ENCODE assay signal across 7 cellular contexts in the genomic region with DNA sequence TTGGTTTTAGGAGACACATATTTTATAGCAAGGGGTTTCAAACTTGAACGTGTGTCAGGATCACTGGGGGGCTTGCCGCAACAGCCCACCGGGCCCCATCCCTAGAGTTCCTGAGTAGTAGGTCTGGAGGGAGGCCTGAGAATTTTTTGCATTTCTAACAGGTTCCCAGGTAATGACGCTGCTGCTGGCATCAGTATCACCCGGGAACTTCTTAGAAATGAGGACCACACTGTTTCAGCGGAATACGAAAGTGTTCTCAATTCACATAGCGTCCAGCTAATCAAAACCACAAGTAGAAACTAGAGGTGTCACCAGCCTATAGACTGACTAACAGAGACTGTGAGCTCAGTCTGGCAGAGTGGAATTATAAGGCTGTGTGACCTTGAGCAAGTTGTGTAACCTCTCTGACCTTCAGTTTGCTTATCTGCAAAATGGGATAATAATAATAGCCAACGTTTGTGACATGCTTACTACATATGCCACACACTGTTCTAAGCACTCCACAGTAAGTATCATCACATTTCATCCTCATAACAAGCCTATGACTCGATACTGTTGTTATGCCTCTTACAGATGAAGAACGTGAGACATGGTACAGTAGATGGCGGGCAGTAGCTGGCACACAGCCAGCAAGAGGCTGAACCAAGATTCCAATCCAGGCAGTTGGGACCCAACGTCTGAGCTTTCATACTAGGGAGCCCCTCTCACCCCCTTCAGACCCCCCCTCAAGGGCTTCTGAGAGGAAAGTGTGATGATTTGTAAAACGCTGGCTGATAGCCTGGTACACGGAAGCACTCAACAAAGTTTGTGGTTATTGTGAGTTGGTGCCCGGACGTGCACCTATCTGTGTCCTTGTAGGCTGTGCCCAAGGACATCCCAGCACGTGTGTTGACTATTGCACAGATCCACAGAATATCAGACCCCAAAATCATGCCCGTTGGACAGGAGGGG. TPM values are rescaled to one million over a fixed set of nuclear protein-coding genes. Genes with fewer than 3 reads are reported as not detected.
A peak's percentile ranks its signal among the peaks of the same experiment; 100 is the strongest.
DNase-seq lines count a peak whose midpoint lies in the region; ATAC-seq, FAIRE-seq and TF ChIP-seq lines count a peak whose summit lies in the region.

No MANE protein-coding gene starts in this region.

- dilution Hi-C loops in keratinocyte (cut with MboI; ENCODE audit: extremely low pct_ligation_motif_present, low sequenced_read_pairs) = no loop called here

- no peak overlapping the region for H3K27ac Mint-ChIP-seq in neural progenitor cell

- ATAC-seq in activated T-cell treated with anti-CD3 and anti-CD28 coated beads, Interleukin-2, amount 50 U/mL, for 4 hours = peak; percentile 38 to 45

- H3K27ac ChIP-seq in OCI-LY3 (ENCODE audit: low read length) (peak overlapping the region; percentile 21; the same call in 1 of the 2 replicates), keratinocyte (ENCODE audit: control insufficient read depth, insufficient read depth, low read length) (no peak overlapping the region), subcutaneous abdominal adipose tissue (ENCODE audit: low read depth, low read length) (peak overlapping the region; percentile 20), neural progenitor cell (no peak overlapping the region)

- peak overlapping the region; percentile 78 for H3K4me3 ChIP-seq in OCI-LY3 (ENCODE audit: low read length)
- no peak overlapping the region for H3K4me3 ChIP-seq in keratinocyte (ENCODE audit: control insufficient read depth in 2 of 3, extremely low read depth in 1 of 3, insufficient read depth in 2 of 3, low read depth in 1 of 3, low read length in 3 of 3)
- H3K4me3 ChIP-seq in subcutaneous abdominal adipose tissue (ENCODE audit: low read depth in 1 of 5, low read length in 5 of 5) = peak overlapping the region in 3 of 5 donors; percentile 7 to 36 (median 29)
- no peak overlapping the region for H3K4me3 ChIP-seq in neural progenitor cell

- H3F3A ChIP-seq in neural progenitor cell (ENCODE audit: low read depth) = no peaks in the 10 kb centered on the region

- H3K36me3 Mint-ChIP-seq in activated T-cell treated with anti-CD3 and anti-CD28 coated beads, Interleukin-2, amount 50 U/mL, for 4 hours (ENCODE audit: insufficient read depth) = no peaks in the 10 kb centered on the region
- H3K36me3 Mint-ChIP-seq in neural progenitor cell = no peaks in the 10 kb centered on the region

- no peak for FAIRE-seq in keratinocyte (lab: Jason Lieb, UNC)

- H3K9me1 ChIP-seq in keratinocyte (ENCODE audit: control insufficient read depth, extremely low read depth, insufficient read depth, low read length) = no peaks in the 10 kb centered on the region

- H3K9me3 ChIP-seq in OCI-LY3 (ENCODE audit: insufficient read depth, low read length) (no peaks in the 10 kb centered on the region), keratinocyte (ENCODE audit: control insufficient read depth, low read depth, low read length) (no peaks in the 10 kb centered on the region), subcutaneous abdominal adipose tissue (ENCODE audit: control insufficient read depth in 5 of 5, low read length in 5 of 5) (no peaks in the 10 kb centered on the region), neural progenitor cell (ENCODE audit: low read depth) (no peaks in the 10 kb centered on the region)

- H3K4me2 ChIP-seq in OCI-LY3 (ENCODE audit: low read length) = peak overlapping the region; percentile 98
- H3K4me2 ChIP-seq in keratinocyte (ENCODE audit: control insufficient read depth, extremely low read depth, insufficient read depth, low read depth, low read length) = peak overlapping the region; percentile 19
- no peak overlapping the region for H3K4me2 ChIP-seq in neural progenitor cell

- peak overlapping the region; percentile 66 for H3K4me3 Mint-ChIP-seq in activated T-cell treated with anti-CD3 and anti-CD28 coated beads, Interleukin-2, amount 50 U/mL, for 4 hours
- no peak overlapping the region for H3K4me3 Mint-ChIP-seq in neural progenitor cell

- H3K9ac ChIP-seq in OCI-LY3 (ENCODE audit: low read length) (peak overlapping the region; percentile 56), keratinocyte (ENCODE audit: control insufficient read depth, extremely low read depth, insufficient read depth, low read length) (no peak overlapping the region), subcutaneous abdominal adipose tissue (ENCODE audit: low read length in 5 of 5) (no peak overlapping the region), neural progenitor cell (no peak overlapping the region)

- H3K79me2 ChIP-seq in OCI-LY3 (ENCODE audit: low read length) = no peaks in the 10 kb centered on the region
- H3K79me2 ChIP-seq in keratinocyte (ENCODE audit: control insufficient read depth, insufficient read depth, low read length) = no peaks in the 10 kb centered on the region
- H3K79me2 ChIP-seq in neural progenitor cell (ENCODE audit: low read depth) = no peaks in the 10 kb centered on the region

- H3K4me1 Mint-ChIP-seq in activated T-cell treated with anti-CD3 and anti-CD28 coated beads, Interleukin-2, amount 50 U/mL, for 4 hours (ENCODE audit: low read depth) = peaks cover 60% of the 10 kb centered on the region
- H3K4me1 Mint-ChIP-seq in neural progenitor cell = peaks cover 2% of the 10 kb centered on the region

- no peaks in the 10 kb centered on the region for H3K27me3 ChIP-seq in OCI-LY3 (ENCODE audit: low read depth, low read length)
- no peaks in the 10 kb centered on the region for H3K27me3 ChIP-seq in keratinocyte (ENCODE audit: control insufficient read depth, extremely low read depth, insufficient read depth, low read length)
- H3K27me3 ChIP-seq in subcutaneous abdominal adipose tissue (ENCODE audit: control insufficient read depth in 5 of 5, insufficient read depth in 4 of 5, low read length in 5 of 5) = no peaks in the 10 kb centered on the region
- H3K27me3 ChIP-seq in neural progenitor cell = peaks cover 11% of the 10 kb centered on the region

- no peaks in the 10 kb centered on the region for H3K36me3 ChIP-seq in OCI-LY3 (replicated peaks; ENCODE audit: low read depth, low read length)
- H3K36me3 ChIP-seq in keratinocyte (ENCODE audit: control insufficient read depth in 2 of 2, extremely low read depth in 1 of 2, insufficient read depth in 2 of 2, low read length in 2 of 2) = no peaks in the 10 kb centered on the region
- no peaks in the 10 kb centered on the region for H3K36me3 ChIP-seq in subcutaneous abdominal adipose tissue (ENCODE audit: control insufficient read depth in 5 of 5, insufficient read depth in 5 of 5, low read length in 5 of 5)
- no peaks in the 10 kb centered on the region for H3K36me3 ChIP-seq in neural progenitor cell

- H2AFZ ChIP-seq in OCI-LY3 (ENCODE audit: low read depth, low read length) (peak overlapping the region; percentile 97), keratinocyte (ENCODE audit: control insufficient read depth, low read length) (no peak overlapping the region), neural progenitor cell (replicated peaks) (no peak overlapping the region)

- no peak for TF ChIP-seq CTCF in OCI-LY3 (IDR thresholded peaks at IDR 0.05; ENCODE audit: low read depth, low read length)
- no peak for TF ChIP-seq CTCF in keratinocyte (optimal IDR thresholded peaks at IDR 0.05 in 1 of 3, IDR thresholded peaks at IDR 0.05 in 1 of 3, conservative IDR thresholded peaks at IDR 0.05 in 1 of 3; ENCODE audit: extremely low read depth in 1 of 3, insufficient read depth in 2 of 3, low read length in 3 of 3)
- no peak for TF ChIP-seq CTCF in neural progenitor cell (IDR thresholded peaks at IDR 0.05)

- no peaks in the 10 kb centered on the region for H3K27me3 Mint-ChIP-seq in activated T-cell treated with anti-CD3 and anti-CD28 coated beads, Interleukin-2, amount 50 U/mL, for 4 hours (ENCODE audit: low read depth)
- H3K27me3 Mint-ChIP-seq in neural progenitor cell (ENCODE audit: insufficient read depth, low read depth) = peaks cover 10% of the 10 kb centered on the region

- no peaks in the 10 kb centered on the region for H3K9me3 Mint-ChIP-seq in activated T-cell treated with anti-CD3 and anti-CD28 coated beads, Interleukin-2, amount 50 U/mL, for 4 hours
- no peaks in the 10 kb centered on the region for H3K9me3 Mint-ChIP-seq in neural progenitor cell

- DNase-seq in activated T-cell treated with anti-CD3 and anti-CD28 coated beads, Interleukin-2, amount 50 U/mL, for 4 hours = peak; percentile 38
- DNase-seq in keratinocyte (ENCODE audit: low read depth, low spot score) (no peak), NCI-H510A (lab: John Stamatoyannopoulos, UW) (no peak), neural progenitor cell (ENCODE audit: low spot score) (no peak), putamen (ENCODE audit: low spot score) (no peak)

- no peaks in the 10 kb centered on the region for H4K20me1 ChIP-seq in OCI-LY3 (ENCODE audit: insufficient read depth, low read length)
- no peaks in the 10 kb centered on the region for H4K20me1 ChIP-seq in keratinocyte (ENCODE audit: control insufficient read depth, extremely low read depth, insufficient read depth, low read length)
- no peaks in the 10 kb centered on the region for H4K20me1 ChIP-seq in neural progenitor cell (ENCODE audit: low read depth)

- H3K4me1 ChIP-seq in OCI-LY3 (ENCODE audit: low read length) (peaks cover 34% of the 10 kb centered on the region), keratinocyte (ENCODE audit: control insufficient read depth, extremely low read depth, insufficient read depth, low read length) (peaks cover 11% of the 10 kb centered on the region), subcutaneous abdominal adipose tissue (ENCODE audit: control insufficient read depth in 5 of 5, insufficient read depth in 5 of 5, low read length in 5 of 5) (peaks cover 10 to 26% (median 19%) of the 10 kb centered on the region in 5 donors), neural progenitor cell (peaks cover 3% of the 10 kb centered on the region)

RNA-seq across cellular contexts. Expression of a gene that starts 4.6 kb away (rescaled TPM):
- total RNA-seq in activated T-cell treated with anti-CD3 and anti-CD28 coated beads, Interleukin-2, amount 50 U/mL, for 4 hours = 10 to 100 TPM; 67.0 to 88.9 (median 77.1) TPM
- 0.09 to 0.21 TPM (median 0.16 TPM) in 3 replicates for polyA plus RNA-seq in keratinocyte
- not detected for polyA plus RNA-seq in keratinocyte (2011; ENCODE audit: low read depth)
- 0.09 and 0.12 TPM in 2 replicates for polyA plus RNA-seq in keratinocyte (2011; cell fraction: cytosol; rRNA removed)
- polyA plus RNA-seq in keratinocyte (2011; cell fraction: nucleus; rRNA removed) = 0.31 TPM in 1 of 2 replicates, not detected in the other
- polyA plus RNA-seq in keratinocyte (2012; ENCODE audit: low replicate concordance) = 0.13 TPM in 1 of 2 replicates, not detected in the other
- polyA minus RNA-seq in keratinocyte = 0.26 to 1.3 TPM in 2 of 3 replicates, not detected in the other
- not detected for polyA minus RNA-seq in keratinocyte (2011; cell fraction: cytosol; rRNA and poly(A)+ RNA removed)
- polyA minus RNA-seq in keratinocyte (2011; cell fraction: nucleus; rRNA and poly(A)+ RNA removed) = 0.32 TPM in 1 of 2 replicates, not detected in the other
- total RNA-seq in neural progenitor cell (ENCODE audit: low replicate concordance) = not detected in 2 replicates

RNA-seq across cellular contexts. Expression of a gene that starts 26.9 kb away (rescaled TPM):
- total RNA-seq in activated T-cell treated with anti-CD3 and anti-CD28 coated beads, Interleukin-2, amount 50 U/mL, for 4 hours = under 1 TPM in 1 of 3 donors, not detected in 2; 0.16 TPM
- 0.01 TPM in 1 of 3 replicates, not detected in the others for polyA plus RNA-seq in keratinocyte
- polyA plus RNA-seq in keratinocyte (2011; ENCODE audit: low read depth) = not detected
- not detected in 2 replicates for polyA plus RNA-seq in keratinocyte (2011; cell fraction: cytosol; rRNA removed)
- polyA plus RNA-seq in keratinocyte (2011; cell fraction: nucleus; rRNA removed) = 0.23 TPM in 1 of 2 replicates, not detected in the other
- polyA plus RNA-seq in keratinocyte (2012; ENCODE audit: low replicate concordance) = not detected in 2 replicates
- polyA minus RNA-seq in keratinocyte = not detected in 3 replicates
- not detected for polyA minus RNA-seq in keratinocyte (2011; cell fraction: cytosol; rRNA and poly(A)+ RNA removed)
- not detected in 2 replicates for polyA minus RNA-seq in keratinocyte (2011; cell fraction: nucleus; rRNA and poly(A)+ RNA removed)
- 0.95 and 1.5 TPM in 2 replicates for total RNA-seq in neural progenitor cell (ENCODE audit: low replicate concordance)

RNA-seq across cellular contexts. Expression of a gene that starts 52.3 kb away (rescaled TPM):
- under 1 TPM in 2 of 3 donors, not detected in 1; 0.05 to 0.14 TPM for total RNA-seq in activated T-cell treated with anti-CD3 and anti-CD28 coated beads, Interleukin-2, amount 50 U/mL, for 4 hours
- polyA plus RNA-seq in keratinocyte = not detected in 3 replicates
- polyA plus RNA-seq in keratinocyte (2011; ENCODE audit: low read depth) = not detected
- not detected in 2 replicates for polyA plus RNA-seq in keratinocyte (2011; cell fraction: cytosol; rRNA removed)
- polyA plus RNA-seq in keratinocyte (2011; cell fraction: nucleus; rRNA removed) = not detected in 2 replicates
- not detected in 2 replicates for polyA plus RNA-seq in keratinocyte (2012; ENCODE audit: low replicate concordance)
- polyA minus RNA-seq in keratinocyte = not detected in 3 replicates
- not detected for polyA minus RNA-seq in keratinocyte (2011; cell fraction: cytosol; rRNA and poly(A)+ RNA removed)
- polyA minus RNA-seq in keratinocyte (2011; cell fraction: nucleus; rRNA and poly(A)+ RNA removed) = not detected in 2 replicates
- 1.8 and 4.2 TPM in 2 replicates for total RNA-seq in neural progenitor cell (ENCODE audit: low replicate concordance)

Comparison
In these comparisons a context has a peak if more than half of its experiments do, and no peak if none do; other contexts are left out.
1. H3K27ac ChIP-seq: peak in OCI-LY3 (single experiment) and subcutaneous abdominal adipose tissue (single experiment); none in keratinocyte (single experiment) and neural progenitor cell (single experiment).
2. H3K4me3 ChIP-seq: peak in OCI-LY3 (single experiment) and subcutaneous abdominal adipose tissue (3 of 5); none in keratinocyte (0 of 3) and neural progenitor cell (single experiment).
3. RNA of a gene that starts 4.6 kb away (total RNA-seq): 67.0 to 88.9 TPM in activated T-cell treated with anti-CD3 and anti-CD28 coated beads, Interleukin-2, amount 50 U/mL, for 4 hours; not detected in neural progenitor cell; every median in the first group is over 10 times any median in the second.